23 cellular contexts compared by ENCODE assay signal in genomic region chr9:70100362-70100761, GRCh38. TPM values are rescaled to one million over a fixed set of nuclear protein-coding genes. Genes with fewer than 3 reads are reported as not detected.
DNase-seq lines count a peak whose midpoint lies in the region; ATAC-seq, FAIRE-seq and TF ChIP-seq lines count a peak whose summit lies in the region.
"Had no signal": no experiment of that assay in that cellular context is flagged by ENCODE, and none has a peak within 500 bp of the region (broad histone marks: within the 10 kb centered on the region; RNA-seq: fewer than 3 reads in every experiment).

No MANE protein-coding gene starts in this region.

- BruUV-seq in HepG2 (replicated peaks; lab: Mats Ljungman, UMichigan), result no TSS peak

- H3K27ac Mint-ChIP-seq in WTC11, result peak overlapping the region; percentile 21; the same call in 1 of the 2 replicates
- no peak overlapping the region for H3K27ac Mint-ChIP-seq in activated CD8-positive, alpha-beta memory T cell treated with anti-CD3 and anti-CD28 coated beads, Interleukin-2, amount 10 ng/mL, durations not matched to agents 7 days and 5 days
- H3K27ac Mint-ChIP-seq: activated CD4-positive, alpha-beta T cell treated with anti-CD3 and anti-CD28 coated beads, Interleukin-2, amount 10 ng/mL, durations not matched to agents 24 days and 14 days; CD4-positive, CD25-positive, alpha-beta regulatory T cell; nephron had no signal

- H3K9ac ChIP-seq in HepG2 (ENCODE audit: insufficient read depth, low read depth, low read length), result no peak overlapping the region

- FAIRE-seq in D721Med (lab: Jason Lieb, UNC), result peak; percentile 88
- FAIRE-seq in HepG2 (lab: Jason Lieb, UNC), result no peak
- FAIRE-seq: K562, TTC549 had no signal

- no peak overlapping the region for H3K4me2 ChIP-seq in HepG2 (ENCODE audit: low read depth, low read length)

- no peak overlapping the region for H2AFZ ChIP-seq in HepG2 (ENCODE audit: low read length)

- POLR2A ChIA-PET in WTC11 (lab: Charles Lee) (no interaction called here), HepG2 (lab: Yijun Ruan, JAX) (no interaction called here)

- H3K27me3 Mint-ChIP-seq in WTC11 (ENCODE audit: low read depth), result no peaks in the 10 kb centered on the region
- H3K27me3 Mint-ChIP-seq in activated CD8-positive, alpha-beta memory T cell treated with anti-CD3 and anti-CD28 coated beads, Interleukin-2, amount 10 ng/mL, durations not matched to agents 7 days and 5 days, result no peaks in the 10 kb centered on the region

- no peaks in the 10 kb centered on the region for H3K27me3 ChIP-seq in ovary
- peaks cover 0 to 1% of the 10 kb centered on the region in 2 experiments; a peak in 1 of 5 replicates for H3K27me3 ChIP-seq in HepG2 (ENCODE audit: control insufficient read depth in 1 of 2, insufficient read depth in 2 of 2, low read length in 2 of 2)

- H4K20me1 ChIP-seq in HepG2 (ENCODE audit: insufficient read depth, low read length), result no peaks in the 10 kb centered on the region

- H3K4me1 Mint-ChIP-seq in WTC11, result peaks cover 5% of the 10 kb centered on the region
- no peaks in the 10 kb centered on the region for H3K4me1 Mint-ChIP-seq in activated CD8-positive, alpha-beta memory T cell treated with anti-CD3 and anti-CD28 coated beads, Interleukin-2, amount 10 ng/mL, durations not matched to agents 7 days and 5 days
- H3K4me1 Mint-ChIP-seq: activated CD4-positive, alpha-beta T cell treated with anti-CD3 and anti-CD28 coated beads, Interleukin-2, amount 10 ng/mL, durations not matched to agents 24 days and 14 days had no signal

- H3K9me3 Mint-ChIP-seq in WTC11, result 0 out of 2 replicates have a peak, but pooled peaks cover 3% of the 10 kb centered on the region
- H3K9me3 Mint-ChIP-seq in activated CD8-positive, alpha-beta memory T cell treated with anti-CD3 and anti-CD28 coated beads, Interleukin-2, amount 10 ng/mL, durations not matched to agents 7 days and 5 days (ENCODE audit: low read depth), result no peaks in the 10 kb centered on the region
- H3K9me3 Mint-ChIP-seq: activated CD4-positive, alpha-beta T cell treated with anti-CD3 and anti-CD28 coated beads, Interleukin-2, amount 10 ng/mL, durations not matched to agents 24 days and 14 days; nephron had no signal

- H3K9me3 ChIP-seq in ovary, result no peaks in the 10 kb centered on the region
- H3K9me3 ChIP-seq in HepG2 (ENCODE audit: low read length), result no peaks in the 10 kb centered on the region

- in situ Hi-C loops in HepG2 (cut with HindIII; ENCODE audit: extremely low pct_ligation_motif_present, low pct_unique_long_range_greater_than_20kb), result no loop called here

- H3K36me3 Mint-ChIP-seq in WTC11, result no peaks in the 10 kb centered on the region
- H3K36me3 Mint-ChIP-seq in activated CD8-positive, alpha-beta memory T cell treated with anti-CD3 and anti-CD28 coated beads, Interleukin-2, amount 10 ng/mL, durations not matched to agents 7 days and 5 days, result no peaks in the 10 kb centered on the region
- H3K36me3 Mint-ChIP-seq: CD4-positive, CD25-positive, alpha-beta regulatory T cell had no signal

- WGBS in ovary, 3 donors, result 21 to 32% (median 25%) methylated on average over 4 of the region's 4 CpGs
- WGBS in HepG2 (ENCODE audit: low lambda C conversion rate), result 34% methylated on average over 3 of the region's 4 CpGs

- no peaks in the 10 kb centered on the region for H3K79me2 ChIP-seq in HepG2 (ENCODE audit: insufficient read depth, low read length)

- CTCF ChIA-PET in WTC11 (lab: Charles Lee) (interaction anchor here (1.8 kb wide), 1 partner anchor 12 kb away, joined by 19 read pairs; no protein-coding TSS in a partner anchor), HepG2 (lab: Yijun Ruan, JAX; ENCODE audit: low intra/inter-chr PET ratio, low total read pairs) (no interaction called here)
- CTCF ChIA-PET in activated CD8-positive, alpha-beta memory T cell treated with anti-CD3 and anti-CD28 coated beads, Interleukin-2, amount 10 ng/mL, durations not matched to agents 7 days and 5 days (lab: Charles Lee), result no interaction called here

- TF ChIP-seq POLR2A in ovary (IDR thresholded peaks at IDR 0.05), result no peak
- no peak for TF ChIP-seq POLR2A in HepG2 (IDR thresholded peaks at IDR 0.05; ENCODE audit: insufficient read depth in 1 of 2, low read depth in 2 of 2, low read length in 2 of 2)

- H3K4me3 ChIP-seq in fibroblast of pulmonary artery (replicated peaks; ENCODE audit: low read depth, low read length), result no peak overlapping the region
- no peak overlapping the region for H3K4me3 ChIP-seq in ovary
- no peak overlapping the region for H3K4me3 ChIP-seq in HepG2 (replicated peaks in 1 of 3; ENCODE audit: insufficient read depth in 1 of 3, low read depth in 2 of 3, low read length in 3 of 3)
- H3K4me3 ChIP-seq: K562 had no signal

- TF ChIP-seq CTCF in D721Med (IDR thresholded peaks at IDR 0.05; ENCODE audit: insufficient read depth, missing control alignments) (no peak), WTC11 (IDR thresholded peaks at IDR 0.05) (no peak), fibroblast of pulmonary artery (IDR thresholded peaks at IDR 0.05; ENCODE audit: low read length, missing control alignments) (no peak), ovary (IDR thresholded peaks at IDR 0.05) (no peak), HepG2 (CRISPR knock-in tag; IDR thresholded peaks at IDR 0.05) (no peak)

- H3K4me1 ChIP-seq in ovary (ENCODE audit: insufficient read depth) (no peaks in the 10 kb centered on the region), HepG2 (ENCODE audit: insufficient read depth, low read length) (no peaks in the 10 kb centered on the region)

- no peaks in the 10 kb centered on the region for H3K36me3 ChIP-seq in ovary
- no peaks in the 10 kb centered on the region for H3K36me3 ChIP-seq in HepG2 (replicated peaks in 1 of 2; ENCODE audit: control insufficient read depth in 1 of 2, insufficient read depth in 2 of 2, low read length in 2 of 2)

- DNase-seq in D721Med (ENCODE audit: insufficient read length, low spot score) (no peak), WTC11 (ENCODE audit: low spot score) (no peak), fibroblast of pulmonary artery (ENCODE audit: low read depth) (peak; percentile 92), ovary (peak in 3 of 5 donors; percentile 33 to 67 (median 35)), NCI-H2029 treated with DMSO at 0.1 percent for 48 hours (lab: John Stamatoyannopoulos, UW) (no peak), CD1c-positive myeloid dendritic cell (ENCODE audit: extremely low spot score) (no peak), HepG2 (ENCODE audit: low spot score) (no peak)
- DNase-seq in activated CD8-positive, alpha-beta memory T cell treated with anti-CD3 and anti-CD28 coated beads, Interleukin-2, amount 10 ng/mL, durations not matched to agents 7 days and 5 days, result no peak
- DNase-seq: activated CD4-positive, alpha-beta T cell treated with anti-CD3 and anti-CD28 coated beads, Interleukin-2, amount 10 ng/mL, durations not matched to agents 24 days and 14 days; activated CD8-positive, alpha-beta memory T cell treated with anti-CD3 and anti-CD28 coated beads, Interleukin-2, amount 50 U/mL, for 4 hours; activated gamma-delta T cell treated with Interleukin-2 at 50 U/mL for 16 hours; CD4-positive, CD25-positive, alpha-beta regulatory T cell; DMS53; effector memory CD4-positive, alpha-beta T cell; hippocampal formation; islet precursor cell; NCI-H1694; NCI-H446 treated with DMSO at 0.1 percent for 48 hours; stimulated activated CD8-positive, alpha-beta memory T cell treated with anti-CD3 and anti-CD28 coated beads, Interleukin-4, amount 100 ng/mL, for 48 hours had no signal

- intact Hi-C loops in ovary (cut with DNase I), result loop anchor here in 1 of 4 donors (10.0 kb wide), 1 partner anchor 56 kb away; the partner anchor contains the start of gene MAMDC2
- intact Hi-C loops in HepG2 (cut with micrococcal nuclease; ENCODE audit: unreplicated experiment), result no loop called here

- ATAC-seq in WTC11, result no peak
- ATAC-seq in activated CD8-positive, alpha-beta memory T cell treated with anti-CD3 and anti-CD28 coated beads, Interleukin-2, amount 10 ng/mL, durations not matched to agents 7 days and 5 days, result no peak
- ATAC-seq in HepG2, result no peak
- ATAC-seq: K562 had no signal

- no peak overlapping the region for H3K4me3 Mint-ChIP-seq in WTC11
- no peak overlapping the region for H3K4me3 Mint-ChIP-seq in activated CD8-positive, alpha-beta memory T cell treated with anti-CD3 and anti-CD28 coated beads, Interleukin-2, amount 10 ng/mL, durations not matched to agents 7 days and 5 days
- H3K4me3 Mint-ChIP-seq: activated CD4-positive, alpha-beta T cell treated with anti-CD3 and anti-CD28 coated beads, Interleukin-2, amount 10 ng/mL, durations not matched to agents 24 days and 14 days; CD4-positive, CD25-positive, alpha-beta regulatory T cell; nephron had no signal

- TF ChIP-seq EP300 in ovary (IDR thresholded peaks at IDR 0.05) (peak; percentile 73), HepG2 (IDR thresholded peaks at IDR 0.05; ENCODE audit: low read depth in 2 of 2, low read length in 2 of 2) (no peak), HepG2 (CRISPR knock-in tag; IDR thresholded peaks at IDR 0.05; ENCODE audit: borderline replicate concordance) (no peak)

- H3K27ac ChIP-seq in ovary (peak overlapping the region in 1 of 2 donors; percentile 35), HepG2 (ENCODE audit: extremely low read length, insufficient read depth, low read length) (no peak overlapping the region)

- no peak for TF ChIP-seq RAD21 in HepG2 (CRISPR knock-in tag; IDR thresholded peaks at IDR 0.05)

RNA-seq across cellular contexts. Expression of gene MAMDC2, which starts 56.7 kb away (rescaled TPM):
- total RNA-seq in WTC11 (2021) (6.0 to 6.3 TPM (median 6.3 TPM) in 3 replicates), ovary (10 to 100 TPM; 24.6 to 92.3 (median 69.5) TPM), HepG2 (2016; rRNA removed; fragmentation: Illumina TruSeq; extraction: Trizol) (not detected in 2 replicates)
- polyA plus RNA-seq in ovary (10 to 100 TPM; 25.9 to 96.6 TPM), HepG2 (2011; rRNA removed) (0.03 TPM in 1 of 2 replicates, not detected in the other)
- under 1 TPM in 1 of 2 experiments, not detected in 1; 0.12 TPM for total RNA-seq in activated CD8-positive, alpha-beta memory T cell treated with anti-CD3 and anti-CD28 coated beads, Interleukin-2, amount 10 ng/mL, durations not matched to agents 7 days and 5 days
- total RNA-seq in HepG2 (2016; cell fraction: cytosol; rRNA removed; fragmentation: Illumina TruSeq; extraction: Trizol; ENCODE audit: low read depth), result not detected in 2 replicates
- not detected in 2 replicates for total RNA-seq in HepG2 (2016; cell fraction: insoluble cytoplasmic fraction; rRNA removed; fragmentation: Illumina TruSeq; extraction: Trizol)
- total RNA-seq in HepG2 (2016; cell fraction: membrane; rRNA removed; fragmentation: Illumina TruSeq; extraction: Trizol), result not detected in 2 replicates
- not detected in 2 replicates for total RNA-seq in HepG2 (2016; cell fraction: nucleus; rRNA removed; fragmentation: Illumina TruSeq; extraction: Trizol)
- 0.01 TPM in 1 of 2 replicates, not detected in the other for polyA plus RNA-seq in HepG2 (2011; cell fraction: cytosol; rRNA removed)
- not detected in 2 replicates for polyA plus RNA-seq in HepG2 (2011; cell fraction: nucleus; rRNA removed)
- polyA plus RNA-seq in HepG2 (2012), result not detected in 2 replicates
- not detected in 2 replicates for polyA plus RNA-seq in HepG2 (2016; cell fraction: cytosol; fragmentation: Illumina TruSeq; extraction: Trizol; ENCODE audit: low read depth)
- not detected in 2 replicates for polyA plus RNA-seq in HepG2 (2016; cell fraction: insoluble cytoplasmic fraction; fragmentation: Illumina TruSeq; extraction: Trizol; ENCODE audit: low read depth)
- not detected in 2 replicates for polyA plus RNA-seq in HepG2 (2016; cell fraction: membrane; fragmentation: Illumina TruSeq; extraction: Trizol; ENCODE audit: low read depth)
- not detected in 2 replicates for polyA plus RNA-seq in HepG2 (2016; cell fraction: nucleus; fragmentation: Illumina TruSeq; extraction: Trizol; ENCODE audit: insufficient read depth, low read depth)
- polyA minus RNA-seq in HepG2 (2011; rRNA and poly(A)+ RNA removed; ENCODE audit: low replicate concordance), result 0.19 TPM in 1 of 2 replicates, not detected in the other
- not detected in 2 replicates for polyA minus RNA-seq in HepG2 (2011; cell fraction: cytosol; rRNA and poly(A)+ RNA removed)
- polyA minus RNA-seq in HepG2 (2011; cell fraction: nucleus; rRNA and poly(A)+ RNA removed), result not detected in 2 replicates
- total RNA-seq: activated CD4-positive, alpha-beta T cell treated with anti-CD3 and anti-CD28 coated beads, Interleukin-2, amount 10 ng/mL, durations not matched to agents 24 days and 14 days; K562; RPMI7951 had no signal
- polyA plus RNA-seq: CD4-positive, CD25-positive, alpha-beta regulatory T cell had no signal

Comparison
In these comparisons a context has a peak if more than half of its experiments do, and no peak if none do; other contexts are left out.
1. DNase-seq: peak in fibroblast of pulmonary artery (single experiment) and ovary (3 of 5); none in D721Med (single experiment), WTC11 (single experiment), NCI-H2029 treated with DMSO at 0.1 percent for 48 hours (single experiment), activated CD8-positive, alpha-beta memory T cell treated with anti-CD3 and anti-CD28 coated beads, Interleukin-2, amount 10 ng/mL, durations not matched to agents 7 days and 5 days (single experiment), CD1c-positive myeloid dendritic cell (single experiment) and HepG2 (single experiment).